9 cellular contexts compared by ENCODE assay signal in genomic region chr18:25230658-25231326, GRCh38.
DNase-seq lines count a peak whose midpoint lies in the region; ATAC-seq and TF ChIP-seq lines count a peak whose summit lies in the region.
"Had no signal": no experiment of that assay in that cellular context is flagged by ENCODE, and none has a peak within 500 bp of the region (broad histone marks: within the 10 kb centered on the region; RNA-seq: fewer than 3 reads in every experiment).

No MANE protein-coding gene starts in this region.

- no peaks in the 10 kb centered on the region for H3K27me3 Mint-ChIP-seq in brain
- no peaks in the 10 kb centered on the region for H3K27me3 Mint-ChIP-seq in effector memory CD8-positive, alpha-beta T cell

- H3K27ac Mint-ChIP-seq in brain = peak overlapping the region; percentile 40 to 95 (median 92)
- H3K27ac Mint-ChIP-seq in effector memory CD8-positive, alpha-beta T cell = no peak overlapping the region

- peak overlapping the region; percentile 67 for H3K27ac ChIP-seq in temporal lobe (ENCODE audit: low read depth, low read length)

- DNase-seq in kidney tubule cell (ENCODE audit: low spot score) (peak; percentile 40), mesenteric fat pad (ENCODE audit: low spot score) (no peak)
- DNase-seq in stimulated activated CD4-positive, alpha-beta T cell treated with anti-CD3 and anti-CD28 coated beads, Interleukin-1b, Interleukin-23, amount 100 ng/mL, for 48 hours = no peak
- no peak for DNase-seq in effector memory CD8-positive, alpha-beta T cell

- peak overlapping the region in 3 of 5 experiments; percentile 39 to 77 (median 65) for H3K4me3 Mint-ChIP-seq in brain
- H3K4me3 Mint-ChIP-seq in effector memory CD8-positive, alpha-beta T cell = no peak overlapping the region
- H3K4me3 Mint-ChIP-seq: central memory CD8-positive, alpha-beta T cell had no signal

- TF ChIP-seq CTCF in brain (conservative IDR thresholded peaks at IDR 0.05) = no peak

- H3K4me1 Mint-ChIP-seq in brain = peaks cover 61% of the 10 kb centered on the region
- no peaks in the 10 kb centered on the region for H3K4me1 Mint-ChIP-seq in effector memory CD8-positive, alpha-beta T cell (ENCODE audit: low read depth in 2 of 2)
- H3K4me1 Mint-ChIP-seq: central memory CD8-positive, alpha-beta T cell had no signal

- H3K9me3 Mint-ChIP-seq in brain = peaks cover 0 to 8% (median 0%) of the 10 kb centered on the region in 5 experiments
- H3K9me3 Mint-ChIP-seq in effector memory CD8-positive, alpha-beta T cell = no peaks in the 10 kb centered on the region
- H3K9me3 Mint-ChIP-seq: central memory CD8-positive, alpha-beta T cell had no signal

- ATAC-seq in HG02642 (IDR thresholded peaks at IDR 0.05; ENCODE audit: poor library complexity, unreplicated experiment) (peak; percentile 56), GM19463 (IDR thresholded peaks at IDR 0.05; ENCODE audit: unreplicated experiment) (no peak)
- no peak for ATAC-seq in effector memory CD8-positive, alpha-beta T cell (replicated peaks)

- H3K36me3 Mint-ChIP-seq in brain = peaks cover 19% of the 10 kb centered on the region
- H3K36me3 Mint-ChIP-seq in effector memory CD8-positive, alpha-beta T cell (ENCODE audit: insufficient read depth) = no peaks in the 10 kb centered on the region

Comparison
In these comparisons a context has a peak if more than half of its experiments do, and no peak if none do; other contexts are left out.
1. H3K27ac Mint-ChIP-seq: peak in brain (5 of 5); none in effector memory CD8-positive, alpha-beta T cell (0 of 2).
2. H3K4me3 Mint-ChIP-seq: peak in brain (3 of 5); none in effector memory CD8-positive, alpha-beta T cell (0 of 2).